In genomic region chr3:112813723-112814171, GRCh38 we compare ENCODE assay signal across 9 cellular contexts. TPM values are rescaled to one million over a fixed set of nuclear protein-coding genes. Genes with fewer than 3 reads are reported as not detected.
A peak's percentile ranks its signal among the peaks of the same experiment; 100 is the strongest.
DNase-seq lines count a peak whose midpoint lies in the region; ATAC-seq, FAIRE-seq and TF ChIP-seq lines count a peak whose summit lies in the region.
"Had no signal": no experiment of that assay in that cellular context is flagged by ENCODE, and none has a peak within 500 bp of the region (broad histone marks: within the 10 kb centered on the region; RNA-seq: fewer than 3 reads in every experiment).

No MANE protein-coding gene starts in this region.

- no peak for TF ChIP-seq RAD21 in K562 (CRISPR knock-in tag; conservative IDR thresholded peaks at IDR 0.05 in 1 of 2, IDR thresholded peaks at IDR 0.05 in 1 of 2)

- no peak overlapping the region for H3K4me3 ChIP-seq in K562
- H3K4me3 ChIP-seq in transverse colon = no peak overlapping the region

- H2AFZ ChIP-seq in K562 (ENCODE audit: low read depth, low read length) = peak overlapping the region; percentile 14; the same call in 1 of the 2 replicates

- DNase-seq in stimulated activated naive CD8-positive, alpha-beta T cell treated with anti-CD3 and anti-CD28 coated beads, Interleukin-15, Interleukin-2, amounts not matched to agents 100 U/mL and 50 U/mL, for 24 hours = no peak
- DNase-seq in stimulated activated naive CD8-positive, alpha-beta T cell treated with anti-CD3 and anti-CD28 coated beads, Interleukin-15, amount 100 ng/mL, for 72 hours = no peak
- peak in 1 of 4 experiments; percentile 16 for DNase-seq in K562 (ENCODE audit: extremely low read depth in 1 of 4, low spot score in 3 of 4)
- DNase-seq in pons (ENCODE audit: low spot score) = peak; percentile 90
- no peak for DNase-seq in transverse colon
- DNase-seq in NCI-H146 treated with DMSO at 0.1 percent for 48 hours (lab: John Stamatoyannopoulos, UW; ENCODE audit: unreplicated experiment) = no peak
- DNase-seq in NCI-H2081 treated with DMSO at 0.1 percent for 48 hours (lab: John Stamatoyannopoulos, UW) = no peak

- POLR2A ChIA-PET in K562 (lab: Yijun Ruan, JAX) = no interaction called here

- no peaks in the 10 kb centered on the region for H4K20me1 ChIP-seq in K562 (replicated peaks; ENCODE audit: control insufficient read depth, insufficient read depth, low read length)

- BruUV-seq in K562 (replicated peaks; lab: Mats Ljungman, UMichigan) = no TSS peak

- no peaks in the 10 kb centered on the region for H3K9me1 ChIP-seq in K562 (ENCODE audit: control insufficient read depth, insufficient read depth, low read length)

- H3K36me3 ChIP-seq in K562 (ENCODE audit: control insufficient read depth, insufficient read depth, low read length) (no peaks in the 10 kb centered on the region), transverse colon (no peaks in the 10 kb centered on the region)

- H3K4me3 Mint-ChIP-seq in stimulated activated naive CD8-positive, alpha-beta T cell treated with anti-CD3 and anti-CD28 coated beads, Interleukin-15, amount 100 ng/mL, for 72 hours = no peak overlapping the region

- ATAC-seq in stimulated activated naive CD8-positive, alpha-beta T cell treated with anti-CD3 and anti-CD28 coated beads, Interleukin-15, Interleukin-2, amounts not matched to agents 100 U/mL and 50 U/mL, for 24 hours = peak; percentile 55
- no peak for ATAC-seq in stimulated activated naive CD8-positive, alpha-beta T cell treated with anti-CD3 and anti-CD28 coated beads, Interleukin-15, amount 100 ng/mL, for 72 hours
- ATAC-seq in HG03196 (IDR thresholded peaks at IDR 0.05; ENCODE audit: unreplicated experiment) (peak; percentile 65), K562 (peak; percentile 50)

- H3K9me3 Mint-ChIP-seq in stimulated activated naive CD8-positive, alpha-beta T cell treated with anti-CD3 and anti-CD28 coated beads, Interleukin-15, amount 100 ng/mL, for 72 hours = no peaks in the 10 kb centered on the region

- peaks cover 4 to 27% of the 10 kb centered on the region in 2 experiments for H3K4me1 ChIP-seq in K562 (replicated peaks in 1 of 2; ENCODE audit: control insufficient read depth in 2 of 2, insufficient read depth in 2 of 2, low read length in 2 of 2)
- H3K4me1 ChIP-seq in transverse colon = peaks cover 3 to 30% (median 10%) of the 10 kb centered on the region in 4 donors

- H3K4me2 ChIP-seq in K562 (ENCODE audit: insufficient read depth, low read length) = no peak overlapping the region; the same call in 1 of the 2 replicates

- TF ChIP-seq POLR2A in K562 (conservative IDR thresholded peaks at IDR 0.05) (no peak), transverse colon (IDR thresholded peaks at IDR 0.05) (no peak)

- no peak for TF ChIP-seq EP300 in K562 (IDR thresholded peaks at IDR 0.05; ENCODE audit: low read length)
- no peak for TF ChIP-seq EP300 in transverse colon (IDR thresholded peaks at IDR 0.05; ENCODE audit: low read depth)

- no peak for TF ChIP-seq CTCF in K562 (IDR thresholded peaks at IDR 0.05 in 2 of 3, conservative IDR thresholded peaks at IDR 0.05 in 1 of 3; ENCODE audit: insufficient read depth in 2 of 3, low read depth in 1 of 3, low read length in 3 of 3)
- no peak for TF ChIP-seq CTCF in transverse colon (IDR thresholded peaks at IDR 0.05)

- FAIRE-seq in K562 (lab: Jason Lieb, UNC) = no peak

- no peaks in the 10 kb centered on the region for H3K27me3 ChIP-seq in K562 (ENCODE audit: control insufficient read depth in 2 of 2, insufficient read depth in 2 of 2, low read length in 2 of 2)
- no peaks in the 10 kb centered on the region for H3K27me3 ChIP-seq in transverse colon

- intact Hi-C loops in K562 (cut with micrococcal nuclease) (loop anchor here (1.0 to 5.0 kb wide), 5 partner anchors 79 to 231 kb away; partner anchors contain the start of gene CD200R1), transverse colon (cut with DNase I; ENCODE audit: low total_unique reads) (loop anchor here (2.0 to 10.0 kb wide), 2 partner anchors 79 to 171 kb away; no protein-coding TSS in a partner anchor)

- no peak overlapping the region for H3K27ac ChIP-seq in K562 (ENCODE audit: extremely low read depth, low read depth, low read length)
- H3K27ac ChIP-seq in transverse colon = peak overlapping the region in 2 of 4 donors; percentile 68

- in situ Hi-C loops in K562 (cut with MboI) = no loop called here
- in situ Hi-C loops in transverse colon (cut with MboI; ENCODE audit: low pct_ligation_motif_present in 1 of 4, low pct_unique_long_range_greater_than_20kb in 1 of 4, low sequenced_read_pairs in 3 of 4) = loop anchor here in 3 of 4 donors (10.0 kb wide), 1 partner anchor 169 kb away; the partner anchor contains the start of gene CCDC80 (in 3 of the 3)

- no peaks in the 10 kb centered on the region for H3K79me2 ChIP-seq in K562 (ENCODE audit: control insufficient read depth, insufficient read depth, low read length)

- H3K27me3 Mint-ChIP-seq in stimulated activated naive CD8-positive, alpha-beta T cell treated with anti-CD3 and anti-CD28 coated beads, Interleukin-15, amount 100 ng/mL, for 72 hours = peaks cover 7% of the 10 kb centered on the region

- 0% methylated on average over 2 of the region's 2 CpGs for WGBS in K562 (ENCODE audit: insufficient coverage, low coverage, missing lambda C conversion rate)
- 18 to 20% methylated on average over 2 of the region's 2 CpGs for WGBS in transverse colon (ENCODE audit: low coverage in 1 of 2), 2 donors

- H3K9me3 ChIP-seq in K562 (replicated peaks; ENCODE audit: control insufficient read depth, insufficient read depth, low read depth, low read length) = 0 out of 2 replicates have a peak, but pooled peaks cover 2% of the 10 kb centered on the region
- H3K9me3 ChIP-seq in transverse colon = no peaks in the 10 kb centered on the region

- H3K27ac Mint-ChIP-seq in stimulated activated naive CD8-positive, alpha-beta T cell treated with anti-CD3 and anti-CD28 coated beads, Interleukin-15, amount 100 ng/mL, for 72 hours = no peak overlapping the region

- H3K9ac ChIP-seq in K562 (ENCODE audit: insufficient read depth in 1 of 2, low read depth in 2 of 2, low read length in 2 of 2) = no peak overlapping the region

- H3K4me1 Mint-ChIP-seq in stimulated activated naive CD8-positive, alpha-beta T cell treated with anti-CD3 and anti-CD28 coated beads, Interleukin-15, amount 100 ng/mL, for 72 hours = no peaks in the 10 kb centered on the region

- CTCF ChIA-PET in K562 (lab: Yijun Ruan, JAX; ENCODE audit: low intra/inter-chr PET ratio) = interaction anchor here (1.2 to 1.6 kb wide), 3 partner anchors 80 to 172 kb away, joined by 3 to 9 read pairs (median 5); partner anchors contain the start of gene CCDC80

TF ChIP-seq in K562, 482 proteins besides CTCF, POLR2A, EP300 and RAD21 (continues in another document):
- TF ChIP-seq, protein P1, sequence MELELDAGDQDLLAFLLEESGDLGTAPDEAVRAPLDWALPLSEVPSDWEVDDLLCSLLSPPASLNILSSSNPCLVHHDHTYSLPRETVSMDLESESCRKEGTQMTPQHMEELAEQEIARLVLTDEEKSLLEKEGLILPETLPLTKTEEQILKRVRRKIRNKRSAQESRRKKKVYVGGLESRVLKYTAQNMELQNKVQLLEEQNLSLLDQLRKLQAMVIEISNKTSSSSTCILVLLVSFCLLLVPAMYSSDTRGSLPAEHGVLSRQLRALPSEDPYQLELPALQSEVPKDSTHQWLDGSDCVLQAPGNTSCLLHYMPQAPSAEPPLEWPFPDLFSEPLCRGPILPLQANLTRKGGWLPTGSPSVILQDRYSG (tag; conservative IDR thresholded peaks at IDR 0.05; ENCODE audit: low read depth) = peak; percentile 21; the same call in 1 of the 2 replicates
- TF ChIP-seq SOX6 (IDR thresholded peaks at IDR 0.05) = 0 out of 2 replicates have a peak, but pooled peaks have one; percentile 7
- TF ChIP-seq, protein P2, sequence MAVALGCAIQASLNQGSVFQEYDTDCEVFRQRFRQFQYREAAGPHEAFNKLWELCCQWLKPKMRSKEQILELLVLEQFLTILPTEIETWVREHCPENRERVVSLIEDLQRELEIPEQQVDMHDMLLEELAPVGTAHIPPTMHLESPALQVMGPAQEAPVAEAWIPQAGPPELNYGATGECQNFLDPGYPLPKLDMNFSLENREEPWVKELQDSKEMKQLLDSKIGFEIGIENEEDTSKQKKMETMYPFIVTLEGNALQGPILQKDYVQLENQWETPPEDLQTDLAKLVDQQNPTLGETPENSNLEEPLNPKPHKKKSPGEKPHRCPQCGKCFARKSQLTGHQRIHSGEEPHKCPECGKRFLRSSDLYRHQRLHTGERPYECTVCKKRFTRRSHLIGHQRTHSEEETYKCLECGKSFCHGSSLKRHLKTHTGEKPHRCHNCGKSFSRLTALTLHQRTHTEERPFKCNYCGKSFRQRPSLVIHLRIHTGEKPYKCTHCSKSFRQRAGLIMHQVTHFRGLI (CRISPR knock-in tag; IDR thresholded peaks at IDR 0.05) = no peak
- no peak for TF ChIP-seq PHB (CRISPR knock-in tag; IDR thresholded peaks at IDR 0.05)
- no peak for TF ChIP-seq GABPB2 (CRISPR knock-in tag; conservative IDR thresholded peaks at IDR 0.05)
- TF ChIP-seq ZNF175 (CRISPR knock-in tag; IDR thresholded peaks at IDR 0.05; ENCODE audit: low read depth) = no peak
- TF ChIP-seq SMARCE1 (IDR thresholded peaks at IDR 0.05) = peak; percentile 48; the same call in 1 of the 2 replicates
- peak; percentile 46; the same call in 1 of the 2 replicates for TF ChIP-seq TEAD4 (IDR thresholded peaks at IDR 0.05; ENCODE audit: low read length)
- no peak for TF ChIP-seq TEAD4 (CRISPR knock-in tag; IDR thresholded peaks at IDR 0.05; ENCODE audit: borderline replicate concordance)
- TF ChIP-seq CC2D1A (IDR thresholded peaks at IDR 0.05) = 0 out of 2 replicates have a peak, but pooled peaks have one; percentile 4
- TF ChIP-seq SMC3 (conservative IDR thresholded peaks at IDR 0.05; ENCODE audit: insufficient read depth, low read depth, low read length) = no peak

RNA-seq across cellular contexts. Expression of gene CD200R1L, which starts 32.9 kb away (rescaled TPM):
- not detected in 2 replicates for total RNA-seq in K562 (2011; cell fraction: chromatin; rRNA removed; ENCODE audit: low replicate concordance)
- not detected in 2 replicates for total RNA-seq in K562 (2011; cell fraction: nucleolus; rRNA removed)
- total RNA-seq in K562 (2011; cell fraction: nucleoplasm; rRNA removed) = not detected in 2 replicates
- total RNA-seq in K562 (2014; rRNA removed) (not detected in 2 replicates), K562 (2014; rRNA removed; fragmentation: Illumina TruSeq; extraction: Trizol) (not detected in 2 replicates), K562 (2015; rRNA removed; fragmentation: Illumina TruSeq; extraction: Trizol) (not detected in 2 replicates), K562 (2021) (not detected in 2 replicates), transverse colon (not detected)
- polyA plus RNA-seq in K562 (2011; rRNA removed) (not detected in 2 replicates), K562 (2014; fragmentation: Illumina TruSeq; extraction: Trizol) (not detected in 2 replicates), K562 (2014; fragmentation: Nextera tagmentation; extraction: Ambion mirVana) (not detected), K562 (2014; rRNA removed) (not detected in 2 replicates)
- polyA plus RNA-seq in K562 (2011; cell fraction: cytosol; rRNA removed) = not detected in 2 replicates
- not detected in 2 replicates for polyA plus RNA-seq in K562 (2011; cell fraction: nucleus; rRNA removed)
- 0.10 TPM in 1 of 2 replicates, not detected in the other for polyA plus RNA-seq in K562 (2012)
- polyA minus RNA-seq in K562 (2011; rRNA and poly(A)+ RNA removed) = not detected in 2 replicates
- polyA minus RNA-seq in K562 (2011; cell fraction: cytosol; rRNA and poly(A)+ RNA removed) = not detected in 2 replicates
- not detected in 2 replicates for polyA minus RNA-seq in K562 (2011; cell fraction: nucleus; rRNA and poly(A)+ RNA removed)
- total RNA-seq: T-helper 2 cell treated with Interferon-gamma antibody and Interleukin-4, amounts not matched to agents 100 ng/mL and 5 ng/mL, for 36 hours had no signal
